In genomic region chr2:144256996-144257707, GRCh38 we compare ENCODE assay signal across 14 cellular contexts.
DNase-seq lines count a peak whose midpoint lies in the region; ATAC-seq and TF ChIP-seq lines count a peak whose summit lies in the region.
"Had no signal": no experiment of that assay in that cellular context is flagged by ENCODE, and none has a peak within 500 bp of the region (broad histone marks: within the 10 kb centered on the region; RNA-seq: fewer than 3 reads in every experiment).

No MANE protein-coding gene starts in this region.

- H3K9me3 ChIP-seq in GM23248 (ENCODE audit: low read depth), result peaks cover 6% of the 10 kb centered on the region
- no peaks in the 10 kb centered on the region for H3K9me3 ChIP-seq in PC-3 (ENCODE audit: low read length)

- intact Hi-C loops in PC-3 (cut with micrococcal nuclease), result no loop called here

- no peaks in the 10 kb centered on the region for H3K27me3 ChIP-seq in GM23248 (replicated peaks; ENCODE audit: insufficient read depth)
- no peaks in the 10 kb centered on the region for H3K27me3 ChIP-seq in PC-3 (ENCODE audit: low read length)

- H3K27ac Mint-ChIP-seq in activated CD8-positive, alpha-beta T cell treated with anti-CD3 and anti-CD28 coated beads, Interleukin-2, amount 10 ng/mL, durations not matched to agents 7 days and 5 days, result peak overlapping the region; percentile 30
- H3K27ac Mint-ChIP-seq: activated naive CD8-positive, alpha-beta T cell treated with anti-CD3 and anti-CD28 coated beads, Interleukin-2, amount 10 ng/mL, durations not matched to agents 7 days and 5 days; CD14-positive monocyte had no signal

- CTCF ChIA-PET in activated CD8-positive, alpha-beta T cell treated with anti-CD3 and anti-CD28 coated beads, Interleukin-2, amount 10 ng/mL, durations not matched to agents 7 days and 5 days (lab: Charles Lee), result interaction anchor here (1.4 kb wide), 2 partner anchors 9 to 16 kb away, joined by 3 to 7 read pairs; no protein-coding TSS in a partner anchor
- CTCF ChIA-PET in PC-3 (lab: Charles Lee), result no interaction called here

- peaks cover 33% of the 10 kb centered on the region for H3K4me1 Mint-ChIP-seq in activated CD8-positive, alpha-beta T cell treated with anti-CD3 and anti-CD28 coated beads, Interleukin-2, amount 10 ng/mL, durations not matched to agents 7 days and 5 days (ENCODE audit: low read depth)

- H3K36me3 ChIP-seq in GM23248 (ENCODE audit: low read depth), result peaks cover 12% of the 10 kb centered on the region
- peaks cover 5% of the 10 kb centered on the region; the same call in 1 of the 2 replicates for H3K36me3 ChIP-seq in PC-3 (ENCODE audit: low read depth, low read length)

- no peak overlapping the region for H2AFZ ChIP-seq in GM23248
- no peak overlapping the region for H2AFZ ChIP-seq in PC-3 (ENCODE audit: low read length)

- no peak overlapping the region for H3K27ac ChIP-seq in GM23248
- H3K27ac ChIP-seq in PC-3 (ENCODE audit: low read length), result no peak overlapping the region

- peak; percentile 82 for DNase-seq in AG10803 (ENCODE audit: low read depth)
- DNase-seq in GM23248, result peak; percentile 48
- DNase-seq in activated CD8-positive, alpha-beta T cell treated with anti-CD3 and anti-CD28 coated beads, Interleukin-2, amount 10 ng/mL, durations not matched to agents 7 days and 5 days, result no peak
- DNase-seq in fibroblast of pulmonary artery (ENCODE audit: low read depth), result peak; percentile 62
- DNase-seq in NCI-H1048 (lab: John Stamatoyannopoulos, UW), result no peak
- DNase-seq in PC-3, result no peak
- no peak for DNase-seq in islet precursor cell
- DNase-seq: activated CD4-positive, alpha-beta T cell treated with anti-CD3 and anti-CD28 coated beads for 48 hours; activated naive CD8-positive, alpha-beta T cell treated with anti-CD3 and anti-CD28 coated beads, Interleukin-2, amount 10 ng/mL, durations not matched to agents 7 days and 5 days; glutamatergic neuron; naive thymus-derived CD8-positive, alpha-beta T cell; T-helper 2 cell had no signal

- no peaks in the 10 kb centered on the region; the same call in 1 of the 2 replicates for H3F3A ChIP-seq in GM23248 (ENCODE audit: insufficient read depth)
- H3F3A ChIP-seq in PC-3 (ENCODE audit: low read length, unreplicated experiment), result no peaks in the 10 kb centered on the region

- TF ChIP-seq CTCF in AG10803 (conservative IDR thresholded peaks at IDR 0.05; ENCODE audit: low read length), result no peak
- TF ChIP-seq CTCF in fibroblast of pulmonary artery (IDR thresholded peaks at IDR 0.05; ENCODE audit: low read length, missing control alignments), result no peak
- no peak for TF ChIP-seq CTCF in PC-3 (conservative IDR thresholded peaks at IDR 0.05; ENCODE audit: low read depth, low read length)

- peaks cover 65% of the 10 kb centered on the region for H3K36me3 Mint-ChIP-seq in activated CD8-positive, alpha-beta T cell treated with anti-CD3 and anti-CD28 coated beads, Interleukin-2, amount 10 ng/mL, durations not matched to agents 7 days and 5 days (ENCODE audit: low read depth)

- no TSS peak for BruUV-seq in PC-3 (replicated peaks; lab: Mats Ljungman, UMichigan)

- H4K20me1 ChIP-seq in GM23248 (ENCODE audit: insufficient read depth) (no peaks in the 10 kb centered on the region), PC-3 (ENCODE audit: low read length) (no peaks in the 10 kb centered on the region)

- H3K4me3 ChIP-seq in AG10803 (ENCODE audit: low read length) (no peak overlapping the region), GM23248 (no peak overlapping the region), fibroblast of pulmonary artery (replicated peaks; ENCODE audit: low read depth, low read length) (no peak overlapping the region), PC-3 (ENCODE audit: low read length) (no peak overlapping the region)

- no peaks in the 10 kb centered on the region for H3K79me2 ChIP-seq in GM23248 (ENCODE audit: insufficient read depth)
- no peaks in the 10 kb centered on the region for H3K79me2 ChIP-seq in PC-3 (ENCODE audit: low read length)

- POLR2A ChIA-PET in activated CD8-positive, alpha-beta T cell treated with anti-CD3 and anti-CD28 coated beads, Interleukin-2, amount 10 ng/mL, durations not matched to agents 7 days and 5 days (lab: Charles Lee), result interaction anchor here (0.6 to 1.5 kb wide), 4 partner anchors 16 to 135 kb away, joined by 3 to 4 read pairs (median 3); a partner anchor contains a TSS
- POLR2A ChIA-PET in PC-3 (lab: Charles Lee; ENCODE audit: unreplicated experiment), result no interaction called here

- ATAC-seq in activated CD8-positive, alpha-beta T cell treated with anti-CD3 and anti-CD28 coated beads, Interleukin-2, amount 10 ng/mL, durations not matched to agents 7 days and 5 days, result no peak
- ATAC-seq in PC-3 (no peak), GM18519 (IDR thresholded peaks at IDR 0.05; ENCODE audit: low FRiP score, unreplicated experiment) (no peak)
- ATAC-seq: naive thymus-derived CD8-positive, alpha-beta T cell had no signal

- peaks cover 8% of the 10 kb centered on the region for H3K4me1 ChIP-seq in GM23248 (ENCODE audit: insufficient read depth)
- no peaks in the 10 kb centered on the region for H3K4me1 ChIP-seq in PC-3 (ENCODE audit: insufficient read depth, low read length)

- H3K4me2 ChIP-seq in GM23248 (ENCODE audit: unreplicated experiment) (no peak overlapping the region), PC-3 (ENCODE audit: low read length) (no peak overlapping the region)

- H3K9me2 ChIP-seq in GM23248 (ENCODE audit: insufficient read depth) (no peaks in the 10 kb centered on the region), PC-3 (replicated peaks; ENCODE audit: low read length) (no peaks in the 10 kb centered on the region)

- H3K9ac ChIP-seq in GM23248 (no peak overlapping the region), PC-3 (ENCODE audit: low read length) (no peak overlapping the region)

- H3K27me3 Mint-ChIP-seq in activated CD8-positive, alpha-beta T cell treated with anti-CD3 and anti-CD28 coated beads, Interleukin-2, amount 10 ng/mL, durations not matched to agents 7 days and 5 days (ENCODE audit: low read depth), result no peaks in the 10 kb centered on the region
- H3K27me3 Mint-ChIP-seq: activated naive CD8-positive, alpha-beta T cell treated with anti-CD3 and anti-CD28 coated beads, Interleukin-2, amount 10 ng/mL, durations not matched to agents 7 days and 5 days; naive thymus-derived CD8-positive, alpha-beta T cell had no signal

- in situ Hi-C loops in GM23248 (cut with MboI), result no loop called here

- H3K9me3 Mint-ChIP-seq in activated CD8-positive, alpha-beta T cell treated with anti-CD3 and anti-CD28 coated beads, Interleukin-2, amount 10 ng/mL, durations not matched to agents 7 days and 5 days (ENCODE audit: insufficient read depth), result peaks cover 36% of the 10 kb centered on the region

- 17 to 25% methylated on average over 1 of the region's 1 CpG for WGBS in GM23248 (ENCODE audit: low coverage in 1 of 2, low lambda C conversion rate in 2 of 2, missing lambda C conversion rate in 2 of 2), 2 experiments

- H3K4me3 Mint-ChIP-seq in activated CD8-positive, alpha-beta T cell treated with anti-CD3 and anti-CD28 coated beads, Interleukin-2, amount 10 ng/mL, durations not matched to agents 7 days and 5 days, result no peak overlapping the region
- H3K4me3 Mint-ChIP-seq: activated naive CD8-positive, alpha-beta T cell treated with anti-CD3 and anti-CD28 coated beads, Interleukin-2, amount 10 ng/mL, durations not matched to agents 7 days and 5 days had no signal

Comparison
In these comparisons a context has a peak if more than half of its experiments do, and no peak if none do; other contexts are left out.
1. DNase-seq: peak in AG10803 (single experiment), GM23248 (single experiment) and fibroblast of pulmonary artery (single experiment); none in activated CD8-positive, alpha-beta T cell treated with anti-CD3 and anti-CD28 coated beads, Interleukin-2, amount 10 ng/mL, durations not matched to agents 7 days and 5 days (single experiment), NCI-H1048 (single experiment), PC-3 (single experiment) and islet precursor cell (single experiment).